Comparison of ENCODE assay signal across 11 cellular contexts in genomic region chr1:27544818-27545612, GRCh38. TPM values are rescaled to one million over a fixed set of nuclear protein-coding genes. Genes with fewer than 3 reads are reported as not detected.
DNase-seq lines count a peak whose midpoint lies in the region; ATAC-seq and TF ChIP-seq lines count a peak whose summit lies in the region.
"Had no signal": no experiment of that assay in that cellular context is flagged by ENCODE, and none has a peak within 500 bp of the region (broad histone marks: within the 10 kb centered on the region; RNA-seq: fewer than 3 reads in every experiment).

No MANE protein-coding gene starts in this region.

- no peak for ATAC-seq in CD4-positive, CD25-positive, alpha-beta regulatory T cell (ENCODE audit: low read depth in 2 of 2)
- ATAC-seq in activated T-helper 17 cell treated with anti-CD3 and anti-CD28 coated beads, Interleukin-2, amount 50 U/mL, for 72 hours (replicated peaks), result no peak
- peak in 3 of 4 donors; percentile 24 to 36 (median 29) for ATAC-seq in psoas muscle
- ATAC-seq in HG02759 (IDR thresholded peaks at IDR 0.05; ENCODE audit: unreplicated experiment), result no peak

- intact Hi-C loops in psoas muscle (cut with DNase I), result loop anchor here in 1 of 2 donors (5.0 kb wide), 1 partner anchor 53 kb away; the partner anchor contains the start of gene WASF2

- no peaks in the 10 kb centered on the region for H3K9me3 ChIP-seq in CD4-positive, CD25-positive, alpha-beta regulatory T cell (ENCODE audit: control insufficient read depth in 2 of 2, low read length in 2 of 2)
- H3K9me3 ChIP-seq in psoas muscle, result no peaks in the 10 kb centered on the region

- peaks cover 0 to 20% (median 7%) of the 10 kb centered on the region in 4 donors for H3K4me1 Mint-ChIP-seq in CD4-positive, CD25-positive, alpha-beta regulatory T cell
- peaks cover 20% of the 10 kb centered on the region for H3K4me1 Mint-ChIP-seq in activated T-helper 17 cell treated with anti-CD3 and anti-CD28 coated beads, Interleukin-2, amount 50 U/mL, for 72 hours

- no peak overlapping the region for H3K4me3 Mint-ChIP-seq in CD4-positive, CD25-positive, alpha-beta regulatory T cell
- no peak overlapping the region for H3K4me3 Mint-ChIP-seq in activated T-helper 17 cell treated with anti-CD3 and anti-CD28 coated beads, Interleukin-2, amount 50 U/mL, for 72 hours
- H3K4me3 Mint-ChIP-seq: activated B cell treated with CpG ODN at 0.5 μM for 24 hours had no signal

- no peaks in the 10 kb centered on the region for H3K36me3 ChIP-seq in CD4-positive, CD25-positive, alpha-beta regulatory T cell (ENCODE audit: control insufficient read depth, insufficient read depth, low read length)
- H3K36me3 ChIP-seq in psoas muscle (ENCODE audit: insufficient read depth in 1 of 2, low read depth in 1 of 2), result peaks cover 0 to 47% of the 10 kb centered on the region in 2 donors

- no peaks in the 10 kb centered on the region for H3K4me1 ChIP-seq in CD4-positive, CD25-positive, alpha-beta regulatory T cell (ENCODE audit: control insufficient read depth, insufficient read depth, low read length, poor library complexity, severe bottlenecking)
- peaks cover 71% of the 10 kb centered on the region for H3K4me1 ChIP-seq in psoas muscle

- no peak for DNase-seq in CD4-positive, CD25-positive, alpha-beta regulatory T cell
- DNase-seq in fibroblast of the conjunctiva (ENCODE audit: low read depth) (peak; percentile 47), psoas muscle (peak in 1 of 2 donors; percentile 80), DMS79 treated with DMSO at 0.1 percent for 48 hours (lab: John Stamatoyannopoulos, UW) (no peak), MV-4-11 (lab: John Stamatoyannopoulos, UW) (no peak), medulla oblongata (ENCODE audit: extremely low spot score) (no peak)
- DNase-seq: activated B cell treated with CpG ODN at 0.5 μM for 24 hours, dermis blood vessel endothelial cell had no signal

- no peak overlapping the region for H3K4me3 ChIP-seq in CD4-positive, CD25-positive, alpha-beta regulatory T cell (ENCODE audit: low read depth, low read length)
- H3K4me3 ChIP-seq in psoas muscle, result peak overlapping the region; percentile 18

- TF ChIP-seq CTCF in psoas muscle (IDR thresholded peaks at IDR 0.05), result no peak

- H3K27ac Mint-ChIP-seq in CD4-positive, CD25-positive, alpha-beta regulatory T cell, result peak overlapping the region in 2 of 3 donors; percentile 20 to 89
- peak overlapping the region; percentile 66 for H3K27ac Mint-ChIP-seq in activated T-helper 17 cell treated with anti-CD3 and anti-CD28 coated beads, Interleukin-2, amount 50 U/mL, for 72 hours
- H3K27ac Mint-ChIP-seq: activated B cell treated with CpG ODN at 0.5 μM for 24 hours had no signal

- H3K27me3 ChIP-seq in CD4-positive, CD25-positive, alpha-beta regulatory T cell (ENCODE audit: control insufficient read depth, insufficient read depth, low read length), result no peaks in the 10 kb centered on the region
- H3K27me3 ChIP-seq in psoas muscle (ENCODE audit: insufficient read depth in 3 of 3, low read length in 2 of 3), result no peaks in the 10 kb centered on the region

- H3K27me3 Mint-ChIP-seq in CD4-positive, CD25-positive, alpha-beta regulatory T cell, result no peaks in the 10 kb centered on the region
- H3K27me3 Mint-ChIP-seq in activated T-helper 17 cell treated with anti-CD3 and anti-CD28 coated beads, Interleukin-2, amount 50 U/mL, for 72 hours, result no peaks in the 10 kb centered on the region
- H3K27me3 Mint-ChIP-seq: activated B cell treated with CpG ODN at 0.5 μM for 24 hours had no signal

- 30 to 44% (median 30%) methylated on average over 12 of the region's 12 CpGs for WGBS in psoas muscle, 3 donors

- H3K36me3 Mint-ChIP-seq in CD4-positive, CD25-positive, alpha-beta regulatory T cell, result peaks cover 11% of the 10 kb centered on the region
- peaks cover 6% of the 10 kb centered on the region for H3K36me3 Mint-ChIP-seq in activated T-helper 17 cell treated with anti-CD3 and anti-CD28 coated beads, Interleukin-2, amount 50 U/mL, for 72 hours (ENCODE audit: low read depth)

- no peak overlapping the region for H3K27ac ChIP-seq in CD4-positive, CD25-positive, alpha-beta regulatory T cell (ENCODE audit: insufficient read depth, low read length, poor library complexity, severe bottlenecking)
- peak overlapping the region; percentile 95 for H3K27ac ChIP-seq in psoas muscle
- H3K27ac ChIP-seq: HL-60 had no signal

- no peaks in the 10 kb centered on the region for H3K9me3 Mint-ChIP-seq in CD4-positive, CD25-positive, alpha-beta regulatory T cell
- no peaks in the 10 kb centered on the region for H3K9me3 Mint-ChIP-seq in activated T-helper 17 cell treated with anti-CD3 and anti-CD28 coated beads, Interleukin-2, amount 50 U/mL, for 72 hours
- H3K9me3 Mint-ChIP-seq: activated B cell treated with CpG ODN at 0.5 μM for 24 hours had no signal

RNA-seq across cellular contexts. Expression of gene WASF2, which starts 55.0 kb away (rescaled TPM):
- 175 TPM for total RNA-seq in CD4-positive, CD25-positive, alpha-beta regulatory T cell
- polyA plus RNA-seq in CD4-positive, CD25-positive, alpha-beta regulatory T cell, result 10 to 100 TPM; 55.3 to 85.3 (median 61.8) TPM
- total RNA-seq in activated T-helper 17 cell treated with anti-CD3 and anti-CD28 coated beads, Interleukin-2, amount 50 U/mL, for 72 hours, result 100 to 1,000 TPM in 1 of 2 donors, 10 to 100 TPM in 1; 85.7 to 125 TPM
- total RNA-seq in psoas muscle, result 10 to 100 TPM; 29.4 to 40.6 (median 35.9) TPM
- 10 to 100 TPM in 2 of 3 donors, 1 to 10 TPM in 1; 7.9 to 14.2 (median 11.3) TPM for polyA plus RNA-seq in psoas muscle

RNA-seq across cellular contexts. Expression of gene AHDC1, which starts 58.9 kb away (rescaled TPM):
- total RNA-seq in CD4-positive, CD25-positive, alpha-beta regulatory T cell, result 26.2 TPM
- 1 to 10 TPM in 1 of 4 donors, under 1 TPM in 3; 0.07 to 1.4 (median 0.50) TPM for polyA plus RNA-seq in CD4-positive, CD25-positive, alpha-beta regulatory T cell
- 10 to 100 TPM; 13.3 to 22.3 TPM for total RNA-seq in activated T-helper 17 cell treated with anti-CD3 and anti-CD28 coated beads, Interleukin-2, amount 50 U/mL, for 72 hours
- 10 to 100 TPM; 35.9 to 65.2 (median 59.0) TPM for total RNA-seq in psoas muscle
- 10 to 100 TPM in 1 of 3 donors, 1 to 10 TPM in 2; 6.4 to 19.8 (median 9.7) TPM for polyA plus RNA-seq in psoas muscle

Comparison
In these comparisons a context has a peak if more than half of its experiments do, and no peak if none do; other contexts are left out.
1. ATAC-seq: peak in psoas muscle (3 of 4); none in CD4-positive, CD25-positive, alpha-beta regulatory T cell (0 of 2), activated T-helper 17 cell treated with anti-CD3 and anti-CD28 coated beads, Interleukin-2, amount 50 U/mL, for 72 hours (single experiment) and HG02759 (single experiment).